Comparison of ENCODE assay signal across 28 cellular contexts in genomic region chr1:17360272-17360956, GRCh38. TPM values are rescaled to one million over a fixed set of nuclear protein-coding genes. Genes with fewer than 3 reads are reported as not detected.
"Had no signal": no experiment of that assay in that cellular context is flagged by ENCODE, and none has a peak within 500 bp of the region (broad histone marks: within the 10 kb centered on the region; RNA-seq: fewer than 3 reads in every experiment).

No MANE protein-coding gene starts in this region.

- H3K4me1 ChIP-seq: SJSA1 had no signal

- H3K4me1 Mint-ChIP-seq: activated CD4-positive, alpha-beta T cell treated with anti-CD3 and anti-CD28 coated beads, Interleukin-2, amount 10 ng/mL, durations not matched to agents 24 days and 14 days; brain had no signal

- ATAC-seq: activated CD8-positive, alpha-beta memory T cell treated with anti-CD3 and anti-CD28 coated beads, Interleukin-2, amount 10 ng/mL, durations not matched to agents 7 days and 5 days; activated naive CD4-positive, alpha-beta T cell treated with anti-CD3 and anti-CD28 coated beads, Interleukin-2, amount 50 U/mL, for 72 hours; activated naive CD8-positive, alpha-beta T cell treated with anti-CD3 and anti-CD28 coated beads, Interleukin-2, amount 50 U/mL, for 24 hours; PC-3 had no signal

- H3K9me3 ChIP-seq: SJSA1 had no signal

- H3K27me3 ChIP-seq: SJSA1 had no signal

- H3K36me3 Mint-ChIP-seq: activated CD8-positive, alpha-beta memory T cell treated with anti-CD3 and anti-CD28 coated beads, Interleukin-2, amount 10 ng/mL, durations not matched to agents 7 days and 5 days; activated naive CD4-positive, alpha-beta T cell treated with anti-CD3 and anti-CD28 coated beads, Interleukin-2, amount 50 U/mL, for 72 hours; brain had no signal

- H3K27me3 Mint-ChIP-seq: activated B cell treated with CpG ODN at 0.5 μM for 24 hours; activated CD4-positive, alpha-beta T cell treated with anti-CD3 and anti-CD28 coated beads, Interleukin-2, amount 10 ng/mL, durations not matched to agents 24 days and 14 days; activated CD8-positive, alpha-beta memory T cell treated with anti-CD3 and anti-CD28 coated beads, Interleukin-2, amount 10 ng/mL, durations not matched to agents 7 days and 5 days; activated naive CD8-positive, alpha-beta T cell treated with anti-CD3 and anti-CD28 coated beads, Interleukin-2, amount 50 U/mL, for 24 hours had no signal

- H3K36me3 ChIP-seq: SJSA1 had no signal

- H3K9me3 Mint-ChIP-seq: activated B cell treated with CpG ODN at 0.5 μM for 24 hours; activated CD4-positive, alpha-beta T cell treated with anti-CD3 and anti-CD28 coated beads, Interleukin-2, amount 10 ng/mL, durations not matched to agents 24 days and 14 days; activated naive CD4-positive, alpha-beta T cell treated with anti-CD3 and anti-CD28 coated beads, Interleukin-2, amount 50 U/mL, for 72 hours; activated naive CD8-positive, alpha-beta T cell treated with anti-CD3 and anti-CD28 coated beads, Interleukin-2, amount 50 U/mL, for 24 hours; activated T-cell treated with anti-CD3 and anti-CD28 coated beads, Interleukin-2, amount 50 U/mL, for 24 hours; activated T-helper 1 cell treated with anti-CD3 and anti-CD28 coated beads, Interleukin-12 subunit alpha, Interleukin-12 subunit beta, Interleukin-2, Interleukin-4 antibody, amounts not matched to agents 30 ng/mL and 10 ng/mL and 1 ng/mL, durations not matched to agents 14 hours and 24 hours and 36 hours had no signal

- H3K27ac Mint-ChIP-seq: activated B cell treated with CpG ODN at 0.5 μM for 24 hours; activated CD4-positive, alpha-beta T cell treated with anti-CD3 and anti-CD28 coated beads, Interleukin-2, amount 10 ng/mL, durations not matched to agents 24 days and 14 days; activated CD8-positive, alpha-beta memory T cell treated with anti-CD3 and anti-CD28 coated beads, Interleukin-2, amount 10 ng/mL, durations not matched to agents 7 days and 5 days; activated naive CD8-positive, alpha-beta T cell treated with anti-CD3 and anti-CD28 coated beads, Interleukin-2, amount 50 U/mL, for 24 hours; activated T-cell treated with anti-CD3 and anti-CD28 coated beads, Interleukin-2, amount 50 U/mL, for 24 hours; activated T-helper 1 cell treated with anti-CD3 and anti-CD28 coated beads, Interleukin-12 subunit alpha, Interleukin-12 subunit beta, Interleukin-2, Interleukin-4 antibody, amounts not matched to agents 30 ng/mL and 10 ng/mL and 1 ng/mL, durations not matched to agents 14 hours and 24 hours and 36 hours; brain had no signal

- FAIRE-seq: astrocyte, RCC 7860 had no signal

- H3K27ac ChIP-seq: SJSA1 had no signal

- H3K4me3 Mint-ChIP-seq: activated B cell treated with CpG ODN at 0.5 μM for 24 hours; activated CD4-positive, alpha-beta T cell treated with anti-CD3 and anti-CD28 coated beads, Interleukin-2, amount 10 ng/mL, durations not matched to agents 24 days and 14 days; activated CD8-positive, alpha-beta memory T cell treated with anti-CD3 and anti-CD28 coated beads, Interleukin-2, amount 10 ng/mL, durations not matched to agents 7 days and 5 days; activated naive CD8-positive, alpha-beta T cell treated with anti-CD3 and anti-CD28 coated beads, Interleukin-2, amount 50 U/mL, for 24 hours; activated T-cell treated with anti-CD3 and anti-CD28 coated beads, Interleukin-2, amount 50 U/mL, for 24 hours; activated T-helper 1 cell treated with anti-CD3 and anti-CD28 coated beads, Interleukin-12 subunit alpha, Interleukin-12 subunit beta, Interleukin-2, Interleukin-4 antibody, amounts not matched to agents 30 ng/mL and 10 ng/mL and 1 ng/mL, durations not matched to agents 14 hours and 24 hours and 36 hours; brain had no signal

- H3K4me3 ChIP-seq: SJSA1 had no signal

- DNase-seq: activated B cell treated with CpG ODN at 0.5 μM for 24 hours; activated CD4-positive, alpha-beta T cell treated with anti-CD3 and anti-CD28 coated beads for 1 hour; activated CD4-positive, alpha-beta T cell treated with anti-CD3 and anti-CD28 coated beads, Interleukin-2, amount 10 ng/mL, durations not matched to agents 24 days and 14 days; activated CD4-positive, alpha-beta T cell treated with anti-CD3 and anti-CD28 coated beads, Interleukin-2, amount 50 U/mL, for 48 hours; activated CD8-positive, alpha-beta memory T cell treated with anti-CD3 and anti-CD28 coated beads, Interleukin-2, amount 10 ng/mL, durations not matched to agents 7 days and 5 days; activated effector memory CD4-positive, alpha-beta T cell treated with anti-CD3 and anti-CD28 coated beads, Interleukin-2, amount 50 U/mL, for 16 hours; activated naive CD4-positive, alpha-beta T cell treated with Interleukin-2 at 50 U/mL for 16 hours; activated naive CD8-positive, alpha-beta T cell treated with anti-CD3 and anti-CD28 coated beads, Interleukin-2, amount 50 U/mL, for 24 hours; activated T-cell treated with anti-CD3 and anti-CD28 coated beads, Interleukin-2, amount 50 U/mL, for 24 hours; amygdala; Kasumi-1; KBM-7; NCI-H1105 treated with DMSO at 0.1 percent for 48 hours; NCI-H1436 treated with DMSO at 0.1 percent for 48 hours; NCI-H187; NCI-H2081; NCI-H510A treated with DMSO at 0.1 percent for 48 hours; NCI-H69; PC-3; SHP77; T-helper 1 cell had no signal

RNA-seq across cellular contexts. Expression of gene PADI6, which starts 11.6 kb away (rescaled TPM):
- total RNA-seq: activated B cell treated with CpG ODN at 0.5 μM for 24 hours; activated CD4-positive, alpha-beta T cell treated with anti-CD3 and anti-CD28 coated beads, Interleukin-2, amount 10 ng/mL, durations not matched to agents 24 days and 14 days; activated CD8-positive, alpha-beta memory T cell treated with anti-CD3 and anti-CD28 coated beads, Interleukin-2, amount 10 ng/mL, durations not matched to agents 7 days and 5 days; activated naive CD4-positive, alpha-beta T cell treated with anti-CD3 and anti-CD28 coated beads, Interleukin-2, amount 50 U/mL, for 72 hours; activated T-helper 1 cell treated with anti-CD3 and anti-CD28 coated beads, Interleukin-12 subunit alpha, Interleukin-12 subunit beta, Interleukin-2, Interleukin-4 antibody, amounts not matched to agents 30 ng/mL and 10 ng/mL and 1 ng/mL, durations not matched to agents 14 hours and 24 hours and 36 hours; astrocyte; PC-3; SJSA1; T-helper 2 cell treated with Interferon-gamma antibody and Interleukin-4, amounts not matched to agents 100 ng/mL and 5 ng/mL, for 36 hours had no signal

RNA-seq across cellular contexts. Expression of gene PADI4, which starts 52.4 kb away (rescaled TPM):
- total RNA-seq: activated T-helper 1 cell treated with anti-CD3 and anti-CD28 coated beads, Interleukin-12 subunit alpha, Interleukin-12 subunit beta, Interleukin-2, Interleukin-4 antibody, amounts not matched to agents 30 ng/mL and 10 ng/mL and 1 ng/mL, durations not matched to agents 14 hours and 24 hours and 36 hours; astrocyte; SJSA1; T-helper 2 cell treated with Interferon-gamma antibody and Interleukin-4, amounts not matched to agents 100 ng/mL and 5 ng/mL, for 36 hours had no signal
